In genomic region chr6:26097268-26097875, GRCh38 we compare ENCODE assay signal across 8 cellular contexts. TPM values are rescaled to one million over a fixed set of nuclear protein-coding genes. Genes with fewer than 3 reads are reported as not detected.
DNase-seq lines count a peak whose midpoint lies in the region; ATAC-seq and TF ChIP-seq lines count a peak whose summit lies in the region.

No MANE protein-coding gene starts in this region.

- DNase-seq in H4 (ENCODE audit: low spot score) (peak; percentile 55), NCI-H524 (lab: John Stamatoyannopoulos, UW) (peak; percentile 11 to 53), ecto neural progenitor cell (ENCODE audit: low spot score) (peak; percentile 62), memory B cell (ENCODE audit: low spot score in 2 of 2) (peak; percentile 63 to 64)
- peak; percentile 41 to 63 for DNase-seq in activated CD4-positive, alpha-beta T cell treated with anti-CD3 and anti-CD28 coated beads, Interleukin-2, amount 50 U/mL, for 24 hours (ENCODE audit: low read depth in 1 of 2, low spot score in 1 of 2)
- peak; percentile 47 for DNase-seq in stimulated activated CD8-positive, alpha-beta memory T cell treated with anti-CD3 and anti-CD28 coated beads, Interleukin-4, amount 100 ng/mL, for 24 hours (ENCODE audit: low read depth)

- peaks cover 17% of the 10 kb centered on the region for H3K4me1 Mint-ChIP-seq in memory B cell

- no peak overlapping the region for H3K27ac ChIP-seq in C4-2B

- H3K36me3 Mint-ChIP-seq in memory B cell: peaks cover 4% of the 10 kb centered on the region

- peak; percentile 89 for TF ChIP-seq CTCF in C4-2B (conservative IDR thresholded peaks at IDR 0.05)

- H3K4me3 Mint-ChIP-seq in memory B cell: no peak overlapping the region

- ATAC-seq in memory B cell (ENCODE audit: low read depth): peak; percentile 68
- no peak for ATAC-seq in HG02678 (IDR thresholded peaks at IDR 0.05; ENCODE audit: unreplicated experiment)

- H3K27me3 Mint-ChIP-seq in memory B cell: no peaks in the 10 kb centered on the region

- peaks cover 5% of the 10 kb centered on the region for H3K9me3 Mint-ChIP-seq in memory B cell

- no peak overlapping the region for H3K27ac Mint-ChIP-seq in memory B cell

RNA-seq across cellular contexts. Expression of gene HFE, which starts 10.1 kb away (rescaled TPM):
- 7.8 and 13.4 TPM in 2 replicates for total RNA-seq in H4 (2014; rRNA removed; shearing (Covaris generic))
